Comparison of ENCODE assay signal across 7 cellular contexts in the genomic region with DNA sequence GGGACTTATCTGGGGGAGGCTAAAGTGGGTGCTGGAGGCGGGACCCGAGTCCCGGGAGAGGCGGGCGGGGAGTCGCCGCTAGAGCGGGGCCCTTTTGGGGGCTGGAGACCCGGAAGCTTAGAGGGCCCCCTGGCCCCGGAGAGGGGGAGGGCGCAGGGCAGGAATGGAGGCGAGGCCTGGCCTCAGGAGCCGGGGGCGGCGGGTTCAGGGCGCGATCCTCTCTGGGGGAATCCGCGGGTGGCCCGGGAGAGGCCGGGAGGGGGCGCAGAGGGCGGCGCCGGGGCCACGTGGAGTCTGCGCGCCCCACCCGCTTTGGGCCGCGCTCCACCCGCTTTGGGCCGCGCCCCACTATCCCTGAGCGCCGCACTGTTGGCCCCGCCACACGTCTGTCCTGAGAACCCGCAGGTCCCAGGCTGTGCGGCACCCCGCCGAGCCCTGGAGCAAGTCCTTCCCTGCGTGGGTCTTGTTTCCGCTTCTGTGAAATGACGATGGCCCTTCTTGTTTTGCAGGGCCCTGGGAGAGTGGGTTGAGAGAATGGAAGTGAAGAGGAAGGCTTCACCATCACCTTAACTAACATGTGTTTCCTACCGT.
DNase-seq lines count a peak whose midpoint lies in the region; ATAC-seq and TF ChIP-seq lines count a peak whose summit lies in the region.

No MANE protein-coding gene starts in this region.

- H3K4me1 ChIP-seq in mucosa of stomach (ENCODE audit: control insufficient read depth, insufficient read depth, low read length): no peaks in the 10 kb centered on the region

- H3K4me3 ChIP-seq in GM12875 (ENCODE audit: low read depth, low read length) (peak overlapping the region; percentile 70), mucosa of stomach (ENCODE audit: low read length) (peak overlapping the region; percentile 1)

- H3K9me3 ChIP-seq in mucosa of stomach (ENCODE audit: control insufficient read depth, low read length): no peaks in the 10 kb centered on the region

- H3K36me3 ChIP-seq in mucosa of stomach (ENCODE audit: control insufficient read depth, insufficient read depth, low read length): no peaks in the 10 kb centered on the region

- TF ChIP-seq CTCF in GM12875 (IDR thresholded peaks at IDR 0.05; ENCODE audit: borderline replicate concordance, insufficient read depth, low read depth, low read length): peak; percentile 38; the same call in 1 of the 2 replicates

- ATAC-seq in HG02970 (IDR thresholded peaks at IDR 0.05; ENCODE audit: low FRiP score, unreplicated experiment): peak; percentile 58

- DNase-seq in NOMO-1 treated with DMSO at 0.1 percent for 48 hours (lab: John Stamatoyannopoulos, UW; ENCODE audit: unreplicated experiment) (peak; percentile 61), epithelial cell of prostate (ENCODE audit: low read depth, low spot score) (no peak)
- peak; percentile 45 to 58 (median 46) for DNase-seq in activated CD8-positive, alpha-beta memory T cell treated with anti-CD3 and anti-CD28 coated beads for 48 hours (ENCODE audit: low read depth in 2 of 3, low spot score in 2 of 3)
- DNase-seq in stimulated activated CD8-positive, alpha-beta memory T cell treated with anti-CD3 and anti-CD28 coated beads, Interleukin-7, amount 100 ng/mL, for 24 hours (ENCODE audit: low read depth): peak; percentile 45

- H3K9ac ChIP-seq in mucosa of stomach (ENCODE audit: low read length): peak overlapping the region; percentile 14

- H3K27me3 ChIP-seq in mucosa of stomach (ENCODE audit: control insufficient read depth, insufficient read depth, low read length): no peaks in the 10 kb centered on the region

- H3K27ac ChIP-seq in epithelial cell of prostate: peak overlapping the region; percentile 94
